Comparison of ENCODE assay signal across 1 cellular context in genomic region chrX:100625985-100626491, GRCh38.
TF ChIP-seq lines count a peak whose summit lies in the region.

No MANE protein-coding gene starts in this region.

TF ChIP-seq in GM12878, 131 proteins besides CTCF, POLR2A, EP300 and RAD21 (continued from another document):
- peak; percentile 91 for TF ChIP-seq FOXM1 (IDR thresholded peaks at IDR 0.05; ENCODE audit: low read depth, low read length)
- peak; percentile 86 for TF ChIP-seq MLLT1 (IDR thresholded peaks at IDR 0.05)
- TF ChIP-seq WRNIP1 (IDR thresholded peaks at IDR 0.05; ENCODE audit: borderline replicate concordance, low read depth, low read length): no peak
- peak; percentile 88 for TF ChIP-seq JUNB (IDR thresholded peaks at IDR 0.05)
- peak; percentile 85 for TF ChIP-seq EED (IDR thresholded peaks at IDR 0.05; ENCODE audit: low read depth)
- TF ChIP-seq CBFB (IDR thresholded peaks at IDR 0.05; ENCODE audit: low read depth): peak; percentile 98
- TF ChIP-seq ZBTB33 (IDR thresholded peaks at IDR 0.05): no peak
- TF ChIP-seq RUNX3 (IDR thresholded peaks at IDR 0.05; ENCODE audit: low read length): peak; percentile 100
- peak; percentile 68; the same call in 1 of the 2 replicates for TF ChIP-seq MEF2A (IDR thresholded peaks at IDR 0.05; ENCODE audit: insufficient read depth, low read depth, low read length)
- TF ChIP-seq BCL3 (IDR thresholded peaks at IDR 0.05; ENCODE audit: borderline replicate concordance, insufficient read depth, low read depth, low read length, poor library complexity, severe bottlenecking): peak; percentile 41
- TF ChIP-seq NRF1 (conservative IDR thresholded peaks at IDR 0.05; ENCODE audit: low read depth, low read length): no peak
- peak; percentile 70 for TF ChIP-seq GABPA (IDR thresholded peaks at IDR 0.05; ENCODE audit: low read depth)
- 0 out of 2 replicates have a peak, but pooled peaks have one; percentile 23 for TF ChIP-seq IRF4 (IDR thresholded peaks at IDR 0.05; ENCODE audit: low read depth, low read length)
- TF ChIP-seq EGR1 (IDR thresholded peaks at IDR 0.05; ENCODE audit: borderline replicate concordance in 1 of 2, low read depth in 2 of 2, low read length in 2 of 2): 0 out of 3 replicates have a peak, but pooled peaks of 1 of the 2 experiments have one; percentile 28
- TF ChIP-seq SRF (IDR thresholded peaks at IDR 0.05; ENCODE audit: low read depth in 2 of 2, low read length in 2 of 2): 0 out of 4 replicates have a peak, but pooled peaks of 1 of the 2 experiments have one; percentile 29
- TF ChIP-seq TCF12 (IDR thresholded peaks at IDR 0.05; ENCODE audit: low read depth, low read length): 0 out of 2 replicates have a peak, but pooled peaks have one; percentile 29
- peak; percentile 53 for TF ChIP-seq IKZF1 (conservative IDR thresholded peaks at IDR 0.05)
- TF ChIP-seq BHLHE40 (IDR thresholded peaks at IDR 0.05; ENCODE audit: borderline replicate concordance in 1 of 2, low read depth in 2 of 2, low read length in 1 of 2): no peak
- peak; percentile 42; the same call in 1 of the 2 replicates for TF ChIP-seq NR2F1 (conservative IDR thresholded peaks at IDR 0.05)
- TF ChIP-seq STAT3 (IDR thresholded peaks at IDR 0.05; ENCODE audit: low read depth, low read length): no peak
- 0 out of 2 replicates have a peak, but pooled peaks have one; percentile 20 for TF ChIP-seq CBX5 (IDR thresholded peaks at IDR 0.05; ENCODE audit: low read depth)
- peak; percentile 76; the same call in 1 of the 2 replicates for TF ChIP-seq PML (IDR thresholded peaks at IDR 0.05; ENCODE audit: low read length)
- TF ChIP-seq TBL1XR1 (IDR thresholded peaks at IDR 0.05; ENCODE audit: low read depth, low read length): peak; percentile 81; the same call in 1 of the 2 replicates
- TF ChIP-seq POLR2AphosphoS2 (IDR thresholded peaks at IDR 0.05; ENCODE audit: low read depth, low read length): no peak
- TF ChIP-seq FOS (IDR thresholded peaks at IDR 0.05; ENCODE audit: borderline replicate concordance, extremely low read depth, insufficient read length): no peak
- peak; percentile 87 for TF ChIP-seq MTA3 (IDR thresholded peaks at IDR 0.05; ENCODE audit: borderline replicate concordance, low read length)
- peak; percentile 74; the same call in 1 of the 2 replicates for TF ChIP-seq DPF2 (IDR thresholded peaks at IDR 0.05)
- 0 out of 2 replicates have a peak, but pooled peaks have one; percentile 12 for TF ChIP-seq CREB1 (IDR thresholded peaks at IDR 0.05; ENCODE audit: low read depth)
- TF ChIP-seq BCL11A (IDR thresholded peaks at IDR 0.05; ENCODE audit: low read depth, low read length): peak; percentile 76
- TF ChIP-seq KDM1A (IDR thresholded peaks at IDR 0.05; ENCODE audit: borderline replicate concordance): no peak
- no peak for TF ChIP-seq BACH1 (IDR thresholded peaks at IDR 0.05; ENCODE audit: borderline replicate concordance)
- peak; percentile 83 for TF ChIP-seq MTA2 (IDR thresholded peaks at IDR 0.05; ENCODE audit: low read depth)
- TF ChIP-seq MEF2B (IDR thresholded peaks at IDR 0.05; ENCODE audit: partially characterized antibody, poor library complexity, severe bottlenecking): peak; percentile 17
- peak; percentile 45; the same call in 1 of the 2 replicates for TF ChIP-seq PAX5 (IDR thresholded peaks at IDR 0.05; ENCODE audit: borderline replicate concordance, low read depth, low read length)
- 0 out of 2 replicates have a peak, but pooled peaks have one; percentile 24 for TF ChIP-seq BMI1 (IDR thresholded peaks at IDR 0.05; ENCODE audit: borderline replicate concordance)
- TF ChIP-seq ATF2 (IDR thresholded peaks at IDR 0.05; ENCODE audit: low read length): peak; percentile 91
- TF ChIP-seq ETV6 (conservative IDR thresholded peaks at IDR 0.05 in 1 of 2, IDR thresholded peaks at IDR 0.05 in 1 of 2; ENCODE audit: borderline replicate concordance in 1 of 2, low read depth in 1 of 2): peak in 1 of 2 experiments; percentile 97; a peak in 2 of 4 replicates
